7 cellular contexts compared by ENCODE assay signal in the genomic region with DNA sequence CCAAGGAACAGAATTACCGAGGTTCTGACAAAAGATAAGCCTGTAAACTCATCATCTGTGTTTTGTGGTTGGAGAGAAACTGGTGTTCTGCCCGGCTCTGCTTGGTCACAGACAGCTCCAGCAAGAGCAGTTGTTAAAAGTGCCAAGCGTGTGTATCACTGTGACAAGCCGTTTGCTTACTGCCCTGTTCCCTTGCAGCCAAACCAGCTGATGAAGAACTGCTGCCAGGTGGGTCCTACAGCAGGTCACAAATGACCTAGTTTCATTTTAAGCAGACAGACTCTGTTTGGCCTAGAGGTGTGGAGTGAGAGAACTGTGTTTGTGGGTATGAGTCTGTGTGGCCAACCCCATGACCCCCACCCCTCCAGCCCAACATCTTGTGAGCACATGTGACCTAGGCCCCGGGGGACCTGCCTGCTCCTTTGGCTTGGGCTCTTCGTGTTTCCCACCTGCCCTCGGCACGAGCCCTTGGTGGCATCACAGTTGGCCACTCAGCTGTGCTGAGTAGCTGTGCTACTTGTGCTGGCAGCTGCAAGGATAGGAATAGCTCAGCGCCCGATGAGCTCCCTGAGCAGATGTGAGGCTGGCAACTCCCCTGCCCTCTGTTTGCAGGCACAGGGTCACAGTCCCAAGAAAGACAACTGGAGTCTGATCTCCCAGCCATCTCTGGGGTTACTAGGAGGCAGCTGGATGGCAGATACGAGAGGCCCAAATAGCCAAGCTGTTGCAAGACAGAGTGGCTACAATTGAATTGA. TPM values are rescaled to one million over a fixed set of nuclear protein-coding genes. Genes with fewer than 3 reads are reported as not detected.
A peak's percentile ranks its signal among the peaks of the same experiment; 100 is the strongest.
DNase-seq lines count a peak whose midpoint lies in the region; ATAC-seq, FAIRE-seq and TF ChIP-seq lines count a peak whose summit lies in the region.

No MANE protein-coding gene starts in this region.

- peaks cover 10 to 25% (median 21%) of the 10 kb centered on the region in 3 donors for H3K4me1 ChIP-seq in pancreas

- peak; percentile 51 for ATAC-seq in GM19351 (IDR thresholded peaks at IDR 0.05; ENCODE audit: unreplicated experiment)
- ATAC-seq in HG03097 (IDR thresholded peaks at IDR 0.05; ENCODE audit: low FRiP score, unreplicated experiment) = peak; percentile 58
- peak; percentile 61 to 75 (median 72) for ATAC-seq in pancreas

- intact Hi-C loops in pancreas (cut with DNase I) = no loop called here

- H3K27ac ChIP-seq in pancreas = peak overlapping the region; percentile 6 to 50 (median 23)

- no peaks in the 10 kb centered on the region for H3K36me3 ChIP-seq in pancreas

- no peak for FAIRE-seq in pancreas (lab: Jason Lieb, UNC)

- no peaks in the 10 kb centered on the region for H3K27me3 ChIP-seq in pancreas

- no peak overlapping the region for H3K4me3 ChIP-seq in pancreas

- TF ChIP-seq CTCF in pancreas (IDR thresholded peaks at IDR 0.05) = no peak

- no peaks in the 10 kb centered on the region for H3K9me3 ChIP-seq in pancreas

- DNase-seq in amniotic epithelial cell (ENCODE audit: low read depth) (peak; percentile 60), pancreas (peak in 4 of 6 donors; percentile 55 to 72 (median 60)), NCI-H128 (lab: John Stamatoyannopoulos, UW; ENCODE audit: unreplicated experiment) (no peak)
- no peak for DNase-seq in stimulated activated CD8-positive, alpha-beta memory T cell treated with anti-CD3 and anti-CD28 coated beads, Interleukin-4, amount 100 ng/mL, for 48 hours
- DNase-seq in activated CD8-positive, alpha-beta memory T cell treated with anti-CD3 and anti-CD28 coated beads, Interleukin-2, amount 50 U/mL, for 48 hours = no peak

- WGBS in pancreas, 2 donors = 44 to 48% methylated on average over 11 of the region's 11 CpGs

RNA-seq across cellular contexts. Expression of gene OXER1, which starts 9.7 kb away (rescaled TPM):
- 1 to 10 TPM; 2.0 to 4.5 (median 3.7) TPM for total RNA-seq in pancreas
- polyA plus RNA-seq in pancreas = 10 to 100 TPM; 10.1 to 12.5 TPM

RNA-seq across cellular contexts. Expression of gene HAAO, which starts 38.2 kb away (rescaled TPM):
- 10 to 100 TPM; 10.9 to 35.4 (median 20.4) TPM for total RNA-seq in pancreas
- polyA plus RNA-seq in pancreas = 10 to 100 TPM; 18.3 to 31.6 TPM

Comparison
In these comparisons a context has a peak if more than half of its experiments do, and no peak if none do; other contexts are left out.
1. DNase-seq: peak in amniotic epithelial cell (single experiment) and pancreas (4 of 6); none in NCI-H128 (single experiment), stimulated activated CD8-positive, alpha-beta memory T cell treated with anti-CD3 and anti-CD28 coated beads, Interleukin-4, amount 100 ng/mL, for 48 hours (single experiment) and activated CD8-positive, alpha-beta memory T cell treated with anti-CD3 and anti-CD28 coated beads, Interleukin-2, amount 50 U/mL, for 48 hours (single experiment).
2. Peak in every context shown above with its lines, with median percentiles within 50 percentile points of each other: ATAC-seq.